In the genomic region with DNA sequence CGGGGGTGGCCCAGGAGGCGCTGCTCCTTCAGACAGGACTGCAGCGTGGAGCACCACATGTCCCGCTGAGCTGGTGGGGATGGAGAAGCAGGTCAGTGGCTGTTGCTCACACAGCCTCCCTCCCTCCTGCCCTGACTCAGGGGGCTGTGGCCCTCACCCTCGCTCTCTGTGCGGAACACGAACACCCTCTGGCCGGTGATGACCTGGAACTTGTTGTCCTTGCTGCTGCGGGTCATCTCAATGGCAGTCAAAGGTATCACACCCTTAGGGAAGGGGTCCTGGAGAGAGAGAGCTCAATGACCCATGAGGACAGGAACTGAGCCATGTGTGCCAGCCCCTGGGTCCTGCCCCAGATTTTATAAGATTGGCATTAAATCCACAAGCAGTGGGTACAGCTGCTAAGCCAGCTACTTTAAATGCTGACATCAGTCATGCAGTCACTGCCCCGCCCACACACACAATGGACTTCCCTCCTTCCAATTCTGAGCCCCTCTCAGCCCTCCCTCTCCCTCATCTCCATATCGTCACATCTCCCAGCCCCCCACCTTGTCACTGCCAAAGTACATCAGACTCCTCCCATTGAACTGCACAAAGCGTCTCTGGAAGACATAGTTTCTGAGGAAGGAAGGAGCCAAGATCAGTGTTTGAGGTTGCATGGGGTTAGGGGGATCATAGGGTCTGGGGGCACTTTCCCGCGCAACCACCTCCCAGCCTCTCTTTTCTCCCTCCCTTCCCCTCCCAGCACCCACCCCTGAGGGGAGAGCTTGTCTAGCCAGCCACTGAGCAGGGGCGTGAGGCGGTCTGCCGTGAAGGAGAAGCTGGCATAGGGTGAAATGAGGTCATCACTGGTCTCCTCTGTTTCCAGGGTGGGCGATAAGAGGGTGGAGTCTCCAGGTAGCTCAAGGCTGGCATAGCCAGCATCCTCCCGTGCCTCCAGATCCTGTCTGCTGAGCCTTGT, we compare ENCODE assay signal across 1 cellular context.
TF ChIP-seq lines count a peak whose summit lies in the region.

No MANE protein-coding gene starts in this region.

TF ChIP-seq in SK-N-SH, 30 proteins besides CTCF, POLR2A, EP300 and RAD21 (continued from another document):
- no peak for TF ChIP-seq IRF3 (IDR thresholded peaks at IDR 0.05; ENCODE audit: low read depth, low read length)
- no peak for TF ChIP-seq RCOR1 (IDR thresholded peaks at IDR 0.05; ENCODE audit: low read length)
- TF ChIP-seq GABPA (IDR thresholded peaks at IDR 0.05; ENCODE audit: low read depth): no peak
- TF ChIP-seq MEF2A (IDR thresholded peaks at IDR 0.05; ENCODE audit: borderline replicate concordance, low read depth): no peak
- TF ChIP-seq EZH2phosphoT487 (IDR thresholded peaks at IDR 0.05; ENCODE audit: borderline replicate concordance, low read depth): no peak
- no peak for TF ChIP-seq TCF12 (IDR thresholded peaks at IDR 0.05)
- TF ChIP-seq, protein P1, sequence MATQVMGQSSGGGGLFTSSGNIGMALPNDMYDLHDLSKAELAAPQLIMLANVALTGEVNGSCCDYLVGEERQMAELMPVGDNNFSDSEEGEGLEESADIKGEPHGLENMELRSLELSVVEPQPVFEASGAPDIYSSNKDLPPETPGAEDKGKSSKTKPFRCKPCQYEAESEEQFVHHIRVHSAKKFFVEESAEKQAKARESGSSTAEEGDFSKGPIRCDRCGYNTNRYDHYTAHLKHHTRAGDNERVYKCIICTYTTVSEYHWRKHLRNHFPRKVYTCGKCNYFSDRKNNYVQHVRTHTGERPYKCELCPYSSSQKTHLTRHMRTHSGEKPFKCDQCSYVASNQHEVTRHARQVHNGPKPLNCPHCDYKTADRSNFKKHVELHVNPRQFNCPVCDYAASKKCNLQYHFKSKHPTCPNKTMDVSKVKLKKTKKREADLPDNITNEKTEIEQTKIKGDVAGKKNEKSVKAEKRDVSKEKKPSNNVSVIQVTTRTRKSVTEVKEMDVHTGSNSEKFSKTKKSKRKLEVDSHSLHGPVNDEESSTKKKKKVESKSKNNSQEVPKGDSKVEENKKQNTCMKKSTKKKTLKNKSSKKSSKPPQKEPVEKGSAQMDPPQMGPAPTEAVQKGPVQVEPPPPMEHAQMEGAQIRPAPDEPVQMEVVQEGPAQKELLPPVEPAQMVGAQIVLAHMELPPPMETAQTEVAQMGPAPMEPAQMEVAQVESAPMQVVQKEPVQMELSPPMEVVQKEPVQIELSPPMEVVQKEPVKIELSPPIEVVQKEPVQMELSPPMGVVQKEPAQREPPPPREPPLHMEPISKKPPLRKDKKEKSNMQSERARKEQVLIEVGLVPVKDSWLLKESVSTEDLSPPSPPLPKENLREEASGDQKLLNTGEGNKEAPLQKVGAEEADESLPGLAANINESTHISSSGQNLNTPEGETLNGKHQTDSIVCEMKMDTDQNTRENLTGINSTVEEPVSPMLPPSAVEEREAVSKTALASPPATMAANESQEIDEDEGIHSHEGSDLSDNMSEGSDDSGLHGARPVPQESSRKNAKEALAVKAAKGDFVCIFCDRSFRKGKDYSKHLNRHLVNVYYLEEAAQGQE (IDR thresholded peaks at IDR 0.05; ENCODE audit: low read depth, low read length): no peak
- no peak for TF ChIP-seq CHD2 (IDR thresholded peaks at IDR 0.05; ENCODE audit: low read length, partially characterized antibody)
- TF ChIP-seq GATA2 (CRISPR knock-in tag; IDR thresholded peaks at IDR 0.05): no peak
- TF ChIP-seq, protein P2, sequence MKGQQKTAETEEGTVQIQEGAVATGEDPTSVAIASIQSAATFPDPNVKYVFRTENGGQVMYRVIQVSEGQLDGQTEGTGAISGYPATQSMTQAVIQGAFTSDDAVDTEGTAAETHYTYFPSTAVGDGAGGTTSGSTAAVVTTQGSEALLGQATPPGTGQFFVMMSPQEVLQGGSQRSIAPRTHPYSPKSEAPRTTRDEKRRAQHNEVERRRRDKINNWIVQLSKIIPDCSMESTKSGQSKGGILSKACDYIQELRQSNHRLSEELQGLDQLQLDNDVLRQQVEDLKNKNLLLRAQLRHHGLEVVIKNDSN (IDR thresholded peaks at IDR 0.05; ENCODE audit: borderline replicate concordance, low read depth): no peak
- TF ChIP-seq FOXJ3 (CRISPR knock-in tag; IDR thresholded peaks at IDR 0.05): no peak
TF ChIP-seq in SK-N-SH: peak in this region for 0.
